Comparison of ENCODE assay signal across 8 cellular contexts in the genomic region with DNA sequence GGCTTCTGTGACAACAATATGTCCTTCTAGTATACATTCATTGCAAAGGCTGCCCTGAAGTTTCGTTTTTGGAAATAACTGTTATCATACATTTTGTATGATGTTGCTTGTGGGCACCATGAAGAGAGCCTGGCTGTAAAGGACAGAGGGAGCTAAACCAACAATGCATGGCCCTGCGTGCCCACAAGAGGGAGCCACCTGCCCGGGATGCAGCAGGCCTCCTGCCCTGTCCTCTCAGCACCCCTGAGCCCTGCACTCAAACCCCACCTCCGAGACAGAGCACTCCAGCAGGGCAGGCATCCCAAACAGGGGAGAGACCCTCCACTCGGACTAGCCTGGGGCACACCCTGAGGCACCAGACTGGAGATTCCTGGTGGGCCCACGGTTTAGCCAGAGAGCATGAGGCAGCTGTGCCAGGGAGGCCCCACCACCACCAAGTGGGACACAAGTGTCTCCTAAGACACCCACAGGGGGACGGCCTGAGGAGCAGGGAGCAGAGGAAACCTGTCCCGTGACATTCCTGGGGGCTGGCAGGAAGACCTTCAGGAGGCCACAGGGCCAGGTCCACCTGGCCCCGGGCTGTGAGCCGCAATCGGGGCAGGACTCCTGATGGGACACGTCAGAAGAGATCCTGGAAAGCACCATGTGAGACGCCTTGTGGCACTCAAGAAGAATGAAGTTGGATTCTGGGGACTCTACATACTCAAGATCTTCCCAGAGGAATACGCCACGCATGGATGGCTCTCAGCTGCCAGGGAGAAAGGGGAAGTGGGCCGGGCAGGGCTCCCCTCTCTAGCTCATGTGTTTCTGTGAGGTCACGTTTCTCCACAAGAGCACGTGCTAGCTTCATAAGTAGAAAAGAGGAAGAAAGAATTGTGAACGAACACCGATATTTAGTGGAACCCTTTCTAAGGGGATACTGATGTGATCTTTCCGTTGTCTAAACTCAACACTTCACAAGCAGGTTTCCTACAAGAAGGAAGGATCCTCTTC. TPM values are rescaled to one million over a fixed set of nuclear protein-coding genes. Genes with fewer than 3 reads are reported as not detected.
DNase-seq lines count a peak whose midpoint lies in the region; ATAC-seq and TF ChIP-seq lines count a peak whose summit lies in the region.
"Not testable (repeated sequence)": the region's sequence is repeated elsewhere in the genome, so short reads cannot be mapped to it uniquely, and the experiment has no call there.

No MANE protein-coding gene starts in this region.

- H3K4me1 Mint-ChIP-seq in WTC11, result not testable (repeated sequence)

- not testable (repeated sequence) for H3K9me3 ChIP-seq in colonic mucosa; liver (ENCODE audit: control insufficient read depth in 4 of 4, low read length in 3 of 4); upper lobe of left lung

- not testable (repeated sequence) for H3K9me3 Mint-ChIP-seq in WTC11

- WGBS in liver, result 80% methylated on average over 10 of the region's 21 CpGs
- WGBS in upper lobe of left lung, 2 donors, result 56% methylated on average over 5 of the region's 21 CpGs; no CpG with 5 or more reads in 1 of the 2 donors

- TF ChIP-seq EP300 in upper lobe of left lung (IDR thresholded peaks at IDR 0.05), result not testable (repeated sequence)

- peak; percentile 41 for ATAC-seq in HG02678 (IDR thresholded peaks at IDR 0.05; ENCODE audit: unreplicated experiment)
- peak; percentile 92 for ATAC-seq in WTC11
- ATAC-seq in upper lobe of left lung (ENCODE audit: low FRiP score in 2 of 2), result peak; percentile 88 to 89

- not testable (repeated sequence) for H3K9ac ChIP-seq in colonic mucosa (ENCODE audit: low read depth in 2 of 2, low read length in 2 of 2); liver (ENCODE audit: low read depth in 1 of 2, low read length in 2 of 2)

- not testable (repeated sequence) for H3K4me3 Mint-ChIP-seq in WTC11

- CTCF ChIA-PET in WTC11 (lab: Charles Lee), result not testable (repeated sequence)

- TF ChIP-seq CTCF in GM12864 (IDR thresholded peaks at IDR 0.05; ENCODE audit: low read depth, low read length, missing control alignments) (peak; percentile 7), liver (IDR thresholded peaks at IDR 0.05; ENCODE audit: low read depth, low read length, missing input control) (peak; percentile 13)
- not testable (repeated sequence) for TF ChIP-seq CTCF in WTC11 (IDR thresholded peaks at IDR 0.05); colonic mucosa (IDR thresholded peaks at IDR 0.05); upper lobe of left lung (IDR thresholded peaks at IDR 0.05)

- not testable (repeated sequence) for DNase-seq in GM12864 (ENCODE audit: low read depth)
- DNase-seq in WTC11 (ENCODE audit: low spot score), result peak; percentile 50
- DNase-seq in activated T-cell treated with anti-CD3 and anti-CD28 coated beads, Interleukin-2, amount 50 U/mL, for 48 hours, result peak; percentile 71 to 78
- peak; percentile 42 for DNase-seq in colonic mucosa
- peak; percentile 59 for DNase-seq in stimulated activated CD4-positive, alpha-beta T cell treated with anti-CD3 and anti-CD28 coated beads, Interleukin-15, amount 100 ng/mL, for 24 hours
- peak in 1 of 2 donors; percentile 43 for DNase-seq in upper lobe of left lung

- TF ChIP-seq RAD21 in liver (IDR thresholded peaks at IDR 0.05), result peak in 1 of 2 donors; percentile 45

- intact Hi-C loops in colonic mucosa (cut with DNase I), result not testable (repeated sequence)

- H3K36me3 ChIP-seq in colonic mucosa; liver (ENCODE audit: control insufficient read depth in 4 of 4, insufficient read depth in 3 of 4, low read depth in 1 of 4, low read length in 3 of 4); upper lobe of left lung: not testable (repeated sequence)

- H3K27ac ChIP-seq in colonic mucosa; liver (ENCODE audit: low read depth in 1 of 2, low read length in 2 of 2); upper lobe of left lung: not testable (repeated sequence)

- not testable (repeated sequence) for H3K27me3 ChIP-seq in colonic mucosa; liver (ENCODE audit: control insufficient read depth in 4 of 4, insufficient read depth in 4 of 4, low read length in 3 of 4); upper lobe of left lung

- H3K27me3 Mint-ChIP-seq in WTC11 (ENCODE audit: low read depth), result not testable (repeated sequence)

- POLR2A ChIA-PET in WTC11 (lab: Charles Lee), result not testable (repeated sequence)

- not testable (repeated sequence) for H3K4me1 ChIP-seq in colonic mucosa; liver (ENCODE audit: control insufficient read depth in 4 of 4, insufficient read depth in 4 of 4, low read length in 3 of 4); upper lobe of left lung

- TF ChIP-seq POLR2A in upper lobe of left lung (IDR thresholded peaks at IDR 0.05), result not testable (repeated sequence)

- H3K27ac Mint-ChIP-seq in WTC11, result not testable (repeated sequence)

- H3K36me3 Mint-ChIP-seq in WTC11, result not testable (repeated sequence)

- not testable (repeated sequence) for H3K4me3 ChIP-seq in GM12864 (ENCODE audit: low read depth, low read length); colonic mucosa; liver (ENCODE audit: low read depth in 1 of 3, low read length in 3 of 3); upper lobe of left lung

RNA-seq across cellular contexts. Expression of gene KCTD5, which starts 43.0 kb away (rescaled TPM):
- total RNA-seq in WTC11 (2021) (24.8 to 27.8 TPM (median 27.2 TPM) in 3 replicates), colonic mucosa (10 to 100 TPM; 45.2 to 88.3 TPM), liver (10 to 100 TPM; 11.3 to 14.2 TPM), upper lobe of left lung (10 to 100 TPM; 25.7 to 45.5 (median 33.0) TPM)
- 10 to 100 TPM in 1 of 2 donors, 1 to 10 TPM in 1; 8.3 to 11.7 TPM for polyA plus RNA-seq in liver

Comparison
In these comparisons a context has a peak if more than half of its experiments do, and no peak if none do; other contexts are left out.
1. ATAC-seq: peak in every context shown above with its lines; median percentile 92 in WTC11; 88 in upper lobe of left lung; 41 in HG02678.